Comparison of ENCODE assay signal across 8 cellular contexts in the genomic region with DNA sequence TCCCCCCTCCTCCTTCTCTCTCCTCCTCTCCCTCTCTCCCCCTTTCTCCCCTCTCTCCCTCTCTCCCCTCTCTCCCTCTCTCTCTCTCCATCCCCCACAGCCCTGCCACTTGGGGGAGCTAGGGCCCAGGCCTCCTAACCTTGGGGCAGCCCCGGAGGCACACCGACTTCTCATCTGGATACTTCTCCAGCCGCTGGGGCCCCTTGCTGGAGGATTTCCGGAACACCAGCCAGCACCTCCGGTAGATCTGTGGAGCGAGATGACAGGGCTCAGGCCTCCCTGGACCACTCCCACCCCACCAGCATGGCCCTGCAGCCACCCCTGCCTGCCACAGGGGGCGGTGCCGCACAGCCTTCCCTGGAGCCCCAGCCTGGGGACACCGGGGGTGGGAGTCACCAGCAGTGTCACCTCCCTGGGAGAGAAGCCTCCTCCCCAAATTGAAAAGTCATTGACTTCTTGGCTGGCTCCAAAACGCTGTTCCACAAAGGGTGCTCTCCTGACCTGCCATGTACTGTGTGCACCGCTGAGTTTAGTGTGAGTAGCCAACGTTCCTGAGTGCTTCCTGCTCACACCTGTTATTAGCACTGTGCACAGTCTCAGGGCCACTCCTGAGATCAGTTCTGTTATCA. TPM values are rescaled to one million over a fixed set of nuclear protein-coding genes. Genes with fewer than 3 reads are reported as not detected.
A peak's percentile ranks its signal among the peaks of the same experiment; 100 is the strongest.
DNase-seq lines count a peak whose midpoint lies in the region; ATAC-seq lines count a peak whose summit lies in the region.

No MANE protein-coding gene starts in this region.

- DNase-seq in RPMI8226 (peak; percentile 82), right cardiac atrium (peak in 2 of 3 donors; percentile 76 to 78), COR-L47 (lab: John Stamatoyannopoulos, UW) (no peak)
- DNase-seq in activated effector memory CD4-positive, alpha-beta T cell treated with Interleukin-2 at 50 U/mL for 16 hours: peak; percentile 39
- peak; percentile 73 for DNase-seq in stimulated activated CD4-positive, alpha-beta T cell treated with anti-CD3 and anti-CD28 coated beads, Interleukin-4, amount 100 ng/mL, for 1 hour

- H3K27me3 ChIP-seq in BLaER1 (no peaks in the 10 kb centered on the region), right cardiac atrium (ENCODE audit: control insufficient read depth, insufficient read depth) (no peaks in the 10 kb centered on the region)

- H3K9me3 ChIP-seq in BLaER1: no peaks in the 10 kb centered on the region
- no peaks in the 10 kb centered on the region for H3K9me3 ChIP-seq in right cardiac atrium (ENCODE audit: control insufficient read depth, low read length)

- no peak overlapping the region for H3K9ac ChIP-seq in BLaER1

- H3K4me3 ChIP-seq in BLaER1 (no peak overlapping the region), right cardiac atrium (ENCODE audit: low read length) (no peak overlapping the region)

- H3K4me1 ChIP-seq in BLaER1: peaks cover 83% of the 10 kb centered on the region
- peaks cover 22% of the 10 kb centered on the region for H3K4me1 ChIP-seq in right cardiac atrium (ENCODE audit: control insufficient read depth, insufficient read depth, low read length)

- H3K4me2 ChIP-seq in BLaER1: peak overlapping the region; percentile 98

- peaks cover 38% of the 10 kb centered on the region for H3K36me3 ChIP-seq in BLaER1

- 20% methylated on average over 12 of the region's 12 CpGs for WGBS in right cardiac atrium

- ATAC-seq in GM19035 (IDR thresholded peaks at IDR 0.05; ENCODE audit: unreplicated experiment) (peak; percentile 89), HG03139 (IDR thresholded peaks at IDR 0.05; ENCODE audit: unreplicated experiment) (peak; percentile 78), right cardiac atrium (peak; percentile 29 to 47)

- H3K27ac ChIP-seq in BLaER1 (no peak overlapping the region; the same call in 1 of the 2 replicates), right cardiac atrium (ENCODE audit: low read length) (no peak overlapping the region)

- H4K20me1 ChIP-seq in BLaER1: peaks cover 47% of the 10 kb centered on the region

- intact Hi-C loops in right cardiac atrium (cut with DNase I): no loop called here

RNA-seq across cellular contexts. Expression of a gene that starts 10.5 kb away (rescaled TPM):
- 10 to 100 TPM; 15.1 to 19.4 (median 16.5) TPM for total RNA-seq in right cardiac atrium
- polyA plus RNA-seq in right cardiac atrium: 12.2 TPM

RNA-seq across cellular contexts. Expression of a gene that starts 13.3 kb away (rescaled TPM):
- 10 to 100 TPM; 36.9 to 47.7 (median 42.0) TPM for total RNA-seq in right cardiac atrium
- polyA plus RNA-seq in right cardiac atrium: 36.8 TPM

RNA-seq across cellular contexts. Expression of a gene that starts 28.5 kb away (rescaled TPM):
- total RNA-seq in right cardiac atrium: 100 to 1,000 TPM in 3 of 4 donors, 10 to 100 TPM in 1; 91.8 to 142 (median 134) TPM
- 206 TPM for polyA plus RNA-seq in right cardiac atrium

RNA-seq across cellular contexts. Expression of a gene that starts 28.6 kb away (rescaled TPM):
- 10 to 100 TPM; 40.2 to 63.2 (median 55.5) TPM for total RNA-seq in right cardiac atrium
- 32.1 TPM for polyA plus RNA-seq in right cardiac atrium

Comparison
In these comparisons a context has a peak if more than half of its experiments do, and no peak if none do; other contexts are left out.
1. ATAC-seq: peak in every context shown above with its lines; median percentile 89 in GM19035; 78 in HG03139; 38 in right cardiac atrium.